Comparison of ENCODE assay signal across 8 cellular contexts in genomic region chr12:2958432-2959193, GRCh38. TPM values are rescaled to one million over a fixed set of nuclear protein-coding genes. Genes with fewer than 3 reads are reported as not detected.
DNase-seq lines count a peak whose midpoint lies in the region; ATAC-seq and TF ChIP-seq lines count a peak whose summit lies in the region.

No MANE protein-coding gene starts in this region.

- POLR2A ChIA-PET in activated CD8-positive, alpha-beta T cell treated with anti-CD3 and anti-CD28 coated beads for 36 hours (lab: Charles Lee), result no interaction called here

- no peak for ATAC-seq in activated CD8-positive, alpha-beta T cell treated with anti-CD3 and anti-CD28 coated beads for 36 hours
- no peak for ATAC-seq in HG03469 (IDR thresholded peaks at IDR 0.05; ENCODE audit: unreplicated experiment)

- intact Hi-C loops in activated CD8-positive, alpha-beta T cell treated with anti-CD3 and anti-CD28 coated beads for 36 hours (cut with micrococcal nuclease), result no loop called here
- intact Hi-C loops in prostate gland (cut with DNase I), result no loop called here

- H3K27me3 Mint-ChIP-seq in T-helper 1 cell treated with Interleukin-12 subunit alpha and Interleukin-12 subunit beta and Interleukin-4 antibody, amounts not matched to agents 30 μg/mL and 1 μg/mL, for 36 hours (ENCODE audit: low read depth), result peaks cover 57% of the 10 kb centered on the region
- H3K27me3 Mint-ChIP-seq in activated CD8-positive, alpha-beta T cell treated with anti-CD3 and anti-CD28 coated beads for 36 hours, result peaks cover 50% of the 10 kb centered on the region

- 3% methylated on average over 18 of the region's 48 CpGs for whole genome bisulfite sequencing in prostate gland

- H3K4me3 ChIP-seq in cardiac muscle cell (peak overlapping the region; percentile 65), prostate gland (peak overlapping the region; percentile 45 to 67)

- H3K9me3 ChIP-seq in cardiac muscle cell (ENCODE audit: low read depth) (no peaks in the 10 kb centered on the region), prostate gland (no peaks in the 10 kb centered on the region)

- H3K9me3 Mint-ChIP-seq in T-helper 1 cell treated with Interleukin-12 subunit alpha and Interleukin-12 subunit beta and Interleukin-4 antibody, amounts not matched to agents 30 μg/mL and 1 μg/mL, for 36 hours, result no peaks in the 10 kb centered on the region
- H3K9me3 Mint-ChIP-seq in activated CD8-positive, alpha-beta T cell treated with anti-CD3 and anti-CD28 coated beads for 36 hours, result no peaks in the 10 kb centered on the region

- no peak for TF ChIP-seq POLR2A in prostate gland (IDR thresholded peaks at IDR 0.05)

- peak overlapping the region; percentile 85 for H3K4me3 Mint-ChIP-seq in T-helper 1 cell treated with Interleukin-12 subunit alpha and Interleukin-12 subunit beta and Interleukin-4 antibody, amounts not matched to agents 30 μg/mL and 1 μg/mL, for 36 hours
- peak overlapping the region; percentile 64 for H3K4me3 Mint-ChIP-seq in activated CD8-positive, alpha-beta T cell treated with anti-CD3 and anti-CD28 coated beads for 36 hours

- CTCF ChIA-PET in activated CD8-positive, alpha-beta T cell treated with anti-CD3 and anti-CD28 coated beads for 36 hours (lab: Charles Lee), result interaction anchor here (1.7 kb wide), 1 partner anchor 15 kb away, joined by 4 read pairs; no protein-coding TSS in a partner anchor

- DNase-seq in T-helper 1 cell, result no peak
- DNase-seq in NCI-H146 (lab: John Stamatoyannopoulos, UW), result peak; percentile 89
- peak; percentile 11 for DNase-seq in activated CD8-positive, alpha-beta T cell treated with anti-CD3 and anti-CD28 coated beads for 36 hours
- peak; percentile 75 to 79 for DNase-seq in cardiac muscle cell (ENCODE audit: low read depth in 1 of 2, low spot score in 1 of 2)
- DNase-seq in prostate gland (ENCODE audit: low spot score), result peak; percentile 42
- DNase-seq in cerebellum (ENCODE audit: low spot score), result no peak

- H3K36me3 ChIP-seq in cardiac muscle cell (no peaks in the 10 kb centered on the region), prostate gland (no peaks in the 10 kb centered on the region)

- H3K36me3 Mint-ChIP-seq in T-helper 1 cell treated with Interleukin-12 subunit alpha and Interleukin-12 subunit beta and Interleukin-4 antibody, amounts not matched to agents 30 μg/mL and 1 μg/mL, for 36 hours (ENCODE audit: low read depth), result peaks cover 3% of the 10 kb centered on the region
- no peaks in the 10 kb centered on the region for H3K36me3 Mint-ChIP-seq in activated CD8-positive, alpha-beta T cell treated with anti-CD3 and anti-CD28 coated beads for 36 hours (ENCODE audit: low read depth)

- H3K27ac ChIP-seq in cardiac muscle cell (peak overlapping the region; percentile 89), prostate gland (peak overlapping the region; percentile 75 to 84)

- H3K27me3 ChIP-seq in cardiac muscle cell (no peaks in the 10 kb centered on the region), prostate gland (replicated peaks; ENCODE audit: insufficient read depth) (no peaks in the 10 kb centered on the region)

- H3K4me1 ChIP-seq in cardiac muscle cell (ENCODE audit: low read depth) (peaks cover 25% of the 10 kb centered on the region), prostate gland (replicated peaks) (no peaks in the 10 kb centered on the region)

- no peak for TF ChIP-seq CTCF in activated CD8-positive, alpha-beta T cell treated with anti-CD3 and anti-CD28 coated beads for 36 hours (IDR thresholded peaks at IDR 0.05)
- TF ChIP-seq CTCF in cardiac muscle cell (IDR thresholded peaks at IDR 0.05; ENCODE audit: low read depth, low read length), result no peak
- no peak for TF ChIP-seq CTCF in prostate gland (IDR thresholded peaks at IDR 0.05)

- peaks cover 14% of the 10 kb centered on the region for H3K4me1 Mint-ChIP-seq in T-helper 1 cell treated with Interleukin-12 subunit alpha and Interleukin-12 subunit beta and Interleukin-4 antibody, amounts not matched to agents 30 μg/mL and 1 μg/mL, for 36 hours (ENCODE audit: low read depth)
- H3K4me1 Mint-ChIP-seq in activated CD8-positive, alpha-beta T cell treated with anti-CD3 and anti-CD28 coated beads for 36 hours (ENCODE audit: low read depth), result peaks cover 8% of the 10 kb centered on the region

- H3K27ac Mint-ChIP-seq in T-helper 1 cell treated with Interleukin-12 subunit alpha and Interleukin-12 subunit beta and Interleukin-4 antibody, amounts not matched to agents 30 μg/mL and 1 μg/mL, for 36 hours, result no peak overlapping the region
- H3K27ac Mint-ChIP-seq in activated CD8-positive, alpha-beta T cell treated with anti-CD3 and anti-CD28 coated beads for 36 hours, result no peak overlapping the region

RNA-seq across cellular contexts. Expression of gene TEAD4, which starts 0.6 kb away (rescaled TPM):
- total RNA-seq in activated CD8-positive, alpha-beta T cell treated with anti-CD3 and anti-CD28 coated beads for 36 hours, result 1 to 10 TPM; 4.5 to 4.6 TPM
- total RNA-seq in cardiac muscle cell (29.1 and 31.9 TPM in 2 replicates), prostate gland (10 to 100 TPM in 1 of 2 donors, 1 to 10 TPM in 1; 9.9 to 20.9 TPM), cerebellum (1.6 TPM)
- 21.3 and 23.9 TPM in 2 replicates for polyA plus RNA-seq in cardiac muscle cell

Comparison
In these comparisons a context has a peak if more than half of its experiments do, and no peak if none do; other contexts are left out.
1. DNase-seq: peak in NCI-H146 (single experiment), activated CD8-positive, alpha-beta T cell treated with anti-CD3 and anti-CD28 coated beads for 36 hours (single experiment), cardiac muscle cell (2 of 2) and prostate gland (single experiment); none in T-helper 1 cell (0 of 5) and cerebellum (single experiment).